Comparison of ENCODE assay signal across 16 cellular contexts in genomic region chr4:138070816-138071215, GRCh38.
A peak's percentile ranks its signal among the peaks of the same experiment; 100 is the strongest.
DNase-seq lines count a peak whose midpoint lies in the region; ATAC-seq and TF ChIP-seq lines count a peak whose summit lies in the region.
"Had no signal": no experiment of that assay in that cellular context is flagged by ENCODE, and none has a peak within 500 bp of the region (broad histone marks: within the 10 kb centered on the region; RNA-seq: fewer than 3 reads in every experiment).

No MANE protein-coding gene starts in this region.

- H3K9ac ChIP-seq in PC-3 (ENCODE audit: low read length), result no peak overlapping the region
- H3K9ac ChIP-seq: BLaER1 treated with 17β-estradiol and CSF1 and Interleukin-3, amounts not matched to agents 10 nM and 100 nM had no signal

- intact Hi-C loops in PC-3 (cut with micrococcal nuclease) (no loop called here), left colon (cut with DNase I, micrococcal nuclease) (no loop called here), thyroid gland (cut with DNase I) (no loop called here), left ventricle myocardium superior (cut with micrococcal nuclease) (no loop called here)

- no peak for TF ChIP-seq POLR2A in thyroid gland (IDR thresholded peaks at IDR 0.05)

- H3K9me3 ChIP-seq in HEK293 (ENCODE audit: control insufficient read depth, insufficient read depth, low read depth, low read length) (no peaks in the 10 kb centered on the region), PC-3 (ENCODE audit: low read length) (no peaks in the 10 kb centered on the region), thyroid gland (no peaks in the 10 kb centered on the region)
- H3K9me3 ChIP-seq: A549, Caco-2 had no signal

- H3F3A ChIP-seq in PC-3 (ENCODE audit: low read length, unreplicated experiment), result no peaks in the 10 kb centered on the region

- no peak for ATAC-seq in PC-3
- peak; percentile 56 for ATAC-seq in left colon
- no peak for ATAC-seq in left ventricle myocardium superior
- ATAC-seq: A549; CD8-positive, alpha-beta T cell had no signal

- 84 to 87% methylated on average over 2 of the region's 2 CpGs for WGBS in thyroid gland, 2 donors

- no peak for TF ChIP-seq CTCF in HEK293 (tag by site-specific recombination; IDR thresholded peaks at IDR 0.05)
- TF ChIP-seq CTCF in PC-3 (conservative IDR thresholded peaks at IDR 0.05; ENCODE audit: low read depth, low read length), result no peak
- no peak for TF ChIP-seq CTCF in thyroid gland (IDR thresholded peaks at IDR 0.05)

- H3K4me3 ChIP-seq in HEK293 (ENCODE audit: low read depth, low read length), result no peak overlapping the region
- H3K4me3 ChIP-seq in PC-3 (ENCODE audit: low read length), result no peak overlapping the region
- no peak overlapping the region for H3K4me3 ChIP-seq in thyroid gland (replicated peaks in 1 of 3)
- H3K4me3 ChIP-seq: A549; BLaER1 treated with 17β-estradiol and CSF1 and Interleukin-3, amounts not matched to agents 10 nM and 100 nM had no signal

- H2AFZ ChIP-seq in PC-3 (ENCODE audit: low read length), result no peak overlapping the region

- CTCF ChIA-PET in HEK293 (lab: Yijun Ruan, JAX) (no interaction called here), PC-3 (lab: Charles Lee) (no interaction called here)

- DNase-seq in PC-3 (peak; percentile 7), left colon (no peak), hypothalamus (lab: John Stamatoyannopoulos, UW) (no peak), thyroid gland (no peak), left ventricle myocardium superior (no peak)
- DNase-seq: AML-193; Caco-2; Calu3; CD4-positive, alpha-beta T cell; CD8-positive, alpha-beta T cell; DMS79 treated with DMSO at 0.1 percent for 48 hours; GF-D8 had no signal

- H3K4me1 ChIP-seq in HEK293 (ENCODE audit: control insufficient read depth, insufficient read depth, low read length) (no peaks in the 10 kb centered on the region), PC-3 (ENCODE audit: insufficient read depth, low read length) (no peaks in the 10 kb centered on the region), thyroid gland (no peaks in the 10 kb centered on the region)
- H3K4me1 ChIP-seq: A549; BLaER1 treated with 17β-estradiol and CSF1 and Interleukin-3, amounts not matched to agents 10 nM and 100 nM had no signal

- H3K79me2 ChIP-seq in PC-3 (ENCODE audit: low read length), result no peaks in the 10 kb centered on the region

- H3K27me3 ChIP-seq in PC-3 (ENCODE audit: low read length) (no peaks in the 10 kb centered on the region), thyroid gland (no peaks in the 10 kb centered on the region)
- H3K27me3 ChIP-seq: BLaER1 treated with 17β-estradiol and CSF1 and Interleukin-3, amounts not matched to agents 10 nM and 100 nM had no signal

- H3K36me3 ChIP-seq in HEK293 (ENCODE audit: control insufficient read depth in 2 of 2, insufficient read depth in 1 of 2, low read length in 2 of 2), result no peaks in the 10 kb centered on the region
- no peaks in the 10 kb centered on the region for H3K36me3 ChIP-seq in PC-3 (ENCODE audit: low read depth, low read length)
- no peaks in the 10 kb centered on the region for H3K36me3 ChIP-seq in thyroid gland

- BruUV-seq in PC-3 (replicated peaks; lab: Mats Ljungman, UMichigan), result no TSS peak

- H3K9me2 ChIP-seq in PC-3 (replicated peaks; ENCODE audit: low read length), result no peaks in the 10 kb centered on the region

- H3K27ac ChIP-seq in HEK293 (ENCODE audit: extremely low read depth, low read depth, low read length) (no peak overlapping the region), PC-3 (ENCODE audit: low read length) (no peak overlapping the region), thyroid gland (no peak overlapping the region)
- H3K27ac ChIP-seq: A549; BLaER1 treated with 17β-estradiol and CSF1 and Interleukin-3, amounts not matched to agents 10 nM and 100 nM; C4-2B had no signal

- no peak overlapping the region for H3K4me2 ChIP-seq in PC-3 (ENCODE audit: low read length)
- H3K4me2 ChIP-seq: A549; BLaER1 treated with 17β-estradiol and CSF1 and Interleukin-3, amounts not matched to agents 10 nM and 100 nM had no signal

- POLR2A ChIA-PET in HEK293 (lab: Yijun Ruan, JAX), result no interaction called here
- POLR2A ChIA-PET in PC-3 (lab: Charles Lee; ENCODE audit: unreplicated experiment), result no interaction called here

- no peaks in the 10 kb centered on the region for H4K20me1 ChIP-seq in PC-3 (ENCODE audit: low read length)
- H4K20me1 ChIP-seq: BLaER1 treated with 17β-estradiol and CSF1 and Interleukin-3, amounts not matched to agents 10 nM and 100 nM had no signal

TF ChIP-seq in HEK293, 187 proteins besides CTCF, POLR2A, EP300 and RAD21:
- no peak for TF ChIP-seq ZNF138 (tag by site-specific recombination; IDR thresholded peaks at IDR 0.05; ENCODE audit: borderline replicate concordance)
- TF ChIP-seq SCRT2 (tag by site-specific recombination; IDR thresholded peaks at IDR 0.05), result peak; percentile 5; the same call in 1 of the 2 replicates
